Comparison of ENCODE assay signal across 12 cellular contexts in genomic region chr4:151567056-151567455, GRCh38.
DNase-seq lines count a peak whose midpoint lies in the region; ATAC-seq and TF ChIP-seq lines count a peak whose summit lies in the region.
"Had no signal": no experiment of that assay in that cellular context is flagged by ENCODE, and none has a peak within 500 bp of the region (broad histone marks: within the 10 kb centered on the region; RNA-seq: fewer than 3 reads in every experiment).

No MANE protein-coding gene starts in this region.

- H3K18ac ChIP-seq in trophoblast cell (ENCODE audit: low read length): no peak overlapping the region

- peak overlapping the region; percentile 34 for H3K27ac ChIP-seq in colonic mucosa
- no peak overlapping the region for H3K27ac ChIP-seq in caudate nucleus (ENCODE audit: low read depth, low read length)
- H3K27ac ChIP-seq in trophoblast cell (ENCODE audit: low read depth, low read length): no peak overlapping the region
- H3K27ac ChIP-seq: gastrocnemius medialis had no signal

- no peak overlapping the region for H2BK120ac ChIP-seq in trophoblast cell (ENCODE audit: insufficient read depth, low read length, poor library complexity)

- no peak overlapping the region for H2AFZ ChIP-seq in trophoblast cell (ENCODE audit: insufficient read depth, low read length, poor library complexity)

- no peaks in the 10 kb centered on the region for H3K27me3 ChIP-seq in colonic mucosa
- H3K27me3 ChIP-seq in BE2C: no peaks in the 10 kb centered on the region
- H3K27me3 ChIP-seq in trophoblast cell (ENCODE audit: insufficient read depth, low read length): no peaks in the 10 kb centered on the region
- H3K27me3 ChIP-seq: gastrocnemius medialis had no signal

- H3K9ac ChIP-seq in colonic mucosa (ENCODE audit: low read depth in 2 of 2, low read length in 2 of 2) (peak overlapping the region in 1 of 2 donors; percentile 42), trophoblast cell (ENCODE audit: low read length) (no peak overlapping the region)

- H4K91ac ChIP-seq in trophoblast cell (ENCODE audit: low read depth, low read length): no peak overlapping the region

- H3K4me3 ChIP-seq in colonic mucosa (no peak overlapping the region), BE2C (ENCODE audit: low read depth, low read length) (no peak overlapping the region), trophoblast cell (ENCODE audit: low read depth, low read length) (no peak overlapping the region)
- H3K4me3 ChIP-seq: gastrocnemius medialis, lung had no signal

- H3K9me3 ChIP-seq in colonic mucosa (no peaks in the 10 kb centered on the region), BE2C (no peaks in the 10 kb centered on the region), trophoblast cell (ENCODE audit: insufficient read depth, low read depth, low read length) (no peaks in the 10 kb centered on the region)
- H3K9me3 ChIP-seq: gastrocnemius medialis had no signal

- H3K4me2 ChIP-seq in trophoblast cell (ENCODE audit: low read length): no peak overlapping the region

- ATAC-seq in GM18517 (IDR thresholded peaks at IDR 0.05; ENCODE audit: unreplicated experiment): peak; percentile 89
- ATAC-seq in GM21576 (IDR thresholded peaks at IDR 0.05; ENCODE audit: unreplicated experiment): peak; percentile 96
- ATAC-seq in HG03457 (IDR thresholded peaks at IDR 0.05; ENCODE audit: unreplicated experiment): peak; percentile 82
- ATAC-seq: gastrocnemius medialis had no signal

- H3K4me1 ChIP-seq in colonic mucosa (no peaks in the 10 kb centered on the region), BE2C (no peaks in the 10 kb centered on the region), trophoblast cell (ENCODE audit: control insufficient read depth in 1 of 2, insufficient read depth in 2 of 2, low read length in 2 of 2) (peaks cover 6 to 10% of the 10 kb centered on the region in 2 experiments)

- intact Hi-C loops in colonic mucosa (cut with DNase I): no loop called here

- H3K4ac ChIP-seq in trophoblast cell (ENCODE audit: low read depth, low read length): no peak overlapping the region

- H2BK5ac ChIP-seq in trophoblast cell (ENCODE audit: low read depth, low read length, poor library complexity): no peak overlapping the region

- no peak overlapping the region for H2AK5ac ChIP-seq in trophoblast cell (ENCODE audit: low read length)

- H3K79me2 ChIP-seq in trophoblast cell (ENCODE audit: control insufficient read depth, insufficient read depth, low read length, poor library complexity): no peaks in the 10 kb centered on the region

- no peaks in the 10 kb centered on the region for H3K36me3 ChIP-seq in colonic mucosa
- no peaks in the 10 kb centered on the region for H3K36me3 ChIP-seq in BE2C
- no peaks in the 10 kb centered on the region for H3K36me3 ChIP-seq in trophoblast cell (ENCODE audit: control insufficient read depth in 1 of 2, insufficient read depth in 2 of 2, low read length in 2 of 2)
- H3K36me3 ChIP-seq: gastrocnemius medialis had no signal

- DNase-seq in colonic mucosa: no peak
- no peak for DNase-seq in caudate nucleus (lab: John Stamatoyannopoulos, UW)
- DNase-seq in BE2C: no peak
- DNase-seq in trophoblast cell: no peak
- no peak for DNase-seq in mesenteric fat pad (ENCODE audit: low spot score)
- DNase-seq: CD4-positive, alpha-beta T cell; gastrocnemius medialis; NCI-H1105 had no signal

- no peak overlapping the region for H4K8ac ChIP-seq in trophoblast cell (ENCODE audit: low read depth, low read length)

- peaks cover 2% of the 10 kb centered on the region for H3K79me1 ChIP-seq in trophoblast cell (ENCODE audit: low read length)

- no peak for TF ChIP-seq CTCF in colonic mucosa (IDR thresholded peaks at IDR 0.05)
- TF ChIP-seq CTCF in BE2C (IDR thresholded peaks at IDR 0.05; ENCODE audit: low read depth, low read length): no peak

- no peak overlapping the region for H4K12ac ChIP-seq in trophoblast cell (ENCODE audit: low read depth, low read length)

- H2BK12ac ChIP-seq in trophoblast cell (ENCODE audit: low read length): no peak overlapping the region

- H3K14ac ChIP-seq in trophoblast cell (ENCODE audit: low read length): no peak overlapping the region

- no peak overlapping the region for H3K23ac ChIP-seq in trophoblast cell (ENCODE audit: low read length)

- no CpG with 5 or more reads among the region's 4 CpGs for WGBS in trophoblast cell (ENCODE audit: extremely low coverage, insufficient coverage, insufficient read length)
